Comparison of ENCODE assay signal across 31 cellular contexts in the genomic region with DNA sequence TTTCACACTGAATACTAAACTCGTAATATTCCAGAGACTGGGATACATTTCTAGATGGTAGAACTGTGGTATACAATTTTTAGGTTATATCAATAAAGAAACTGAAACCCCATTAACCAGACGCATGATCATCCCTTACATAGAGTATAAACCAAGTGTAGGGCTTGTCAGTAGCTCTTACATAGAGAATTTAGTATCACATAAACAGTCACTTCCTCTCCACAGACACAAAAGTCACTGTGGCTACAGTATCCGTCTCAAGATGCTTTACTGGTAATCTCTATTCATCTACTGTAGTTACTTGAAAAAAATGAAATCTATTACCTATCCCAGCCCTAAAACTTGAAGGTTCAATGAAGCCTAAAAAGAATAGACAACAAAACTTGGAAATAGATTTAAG.
"Had no signal": no experiment of that assay in that cellular context is flagged by ENCODE, and none has a peak within 500 bp of the region (broad histone marks: within the 10 kb centered on the region; RNA-seq: fewer than 3 reads in every experiment).

No MANE protein-coding gene starts in this region.

- H3K4me3 ChIP-seq: ascending aorta, cardiac muscle cell had no signal

- H3K36me3 ChIP-seq: ascending aorta, cardiac muscle cell had no signal

- H3K9me3 ChIP-seq: ascending aorta had no signal

- H3K27me3 ChIP-seq: ascending aorta, cardiac muscle cell had no signal

- ATAC-seq: activated CD4-positive, CD25-positive, alpha-beta regulatory T cell treated with anti-CD3 and anti-CD28 coated beads, Interleukin-2, amount 50 U/mL, for 24 hours; activated CD8-positive, alpha-beta T cell treated with anti-CD3 and anti-CD28 coated beads for 36 hours; activated naive CD8-positive, alpha-beta T cell treated with anti-CD3 and anti-CD28 coated beads, Interleukin-2, amount 50 U/mL, for 24 hours; activated T-cell treated with anti-CD3 and anti-CD28 coated beads, Interleukin-2, amount 50 U/mL, for 4 hours; activated T-cell treated with anti-CD3 and anti-CD28 coated beads, Interleukin-2, amount 50 U/mL, for 72 hours; activated T-helper 17 cell treated with anti-CD3 and anti-CD28 coated beads, Interleukin-2, amount 50 U/mL, for 72 hours; T-cell; T-helper 17 cell; WTC11 had no signal

- H3K4me1 ChIP-seq: ascending aorta had no signal

- DNase-seq: activated CD4-positive, alpha-beta memory T cell treated with anti-CD3 and anti-CD28 coated beads for 36 hours; activated CD4-positive, alpha-beta T cell treated with anti-CD3 and anti-CD28 coated beads for 1 hour; activated CD4-positive, alpha-beta T cell treated with anti-CD3 and anti-CD28 coated beads for 4 hours; activated CD4-positive, alpha-beta T cell treated with anti-CD3 and anti-CD28 coated beads, Interleukin-2, amount 10 ng/mL, durations not matched to agents 24 days and 14 days; activated CD4-positive, alpha-beta T cell treated with anti-CD3 and anti-CD28 coated beads, Interleukin-2, amount 50 U/mL, for 1 hour; activated CD4-positive, alpha-beta T cell treated with anti-CD3 and anti-CD28 coated beads, Interleukin-2, amount 50 U/mL, for 4 hours; activated CD4-positive, CD25-positive, alpha-beta regulatory T cell; activated CD8-positive, alpha-beta memory T cell treated with anti-CD3 and anti-CD28 coated beads, Interleukin-2, amount 50 U/mL, for 4 hours; activated CD8-positive, alpha-beta T cell treated with anti-CD3 and anti-CD28 coated beads for 36 hours; activated effector memory CD4-positive, alpha-beta T cell treated with anti-CD3 and anti-CD28 coated beads, Interleukin-2, amount 50 U/mL, for 16 hours; activated gamma-delta T cell treated with Interleukin-2 at 50 U/mL for 16 hours; activated naive CD4-positive, alpha-beta T cell; activated naive CD4-positive, alpha-beta T cell treated with anti-CD3 and anti-CD28 coated beads for 36 hours; activated naive CD8-positive, alpha-beta T cell treated with anti-CD3 and anti-CD28 coated beads, Interleukin-2, amount 10 ng/mL, durations not matched to agents 7 days and 5 days; activated naive CD8-positive, alpha-beta T cell treated with anti-CD3 and anti-CD28 coated beads, Interleukin-2, amount 50 U/mL, for 24 hours; activated T-cell treated with anti-CD3 and anti-CD28 coated beads for 4 hours; activated T-cell treated with anti-CD3 and anti-CD28 coated beads, Interleukin-2, amount 50 U/mL, for 1 hour; activated T-cell treated with anti-CD3 and anti-CD28 coated beads, Interleukin-2, amount 50 U/mL, for 4 hours; activated T-cell treated with anti-CD3 and anti-CD28 coated beads, Interleukin-2, amount 50 U/mL, for 72 hours; amygdala; anterior cingulate cortex; caudate nucleus; cerebellar nuclear complex; T-cell; T-helper 17 cell had no signal

- H3K27ac ChIP-seq: ascending aorta, cardiac muscle cell, VCaP had no signal
